ENCODE assay signal across 20 cellular contexts in genomic region chr7:51026341-51026740, GRCh38.
"Had no signal": no experiment of that assay in that cellular context is flagged by ENCODE, and none has a peak within 500 bp of the region (broad histone marks: within the 10 kb centered on the region; RNA-seq: fewer than 3 reads in every experiment).

No MANE protein-coding gene starts in this region.

- H3K27ac Mint-ChIP-seq: memory B cell; naive B cell; nephron progenitor cell; progenitor cell of endocrine pancreas; stimulated activated effector memory CD8-positive, alpha-beta T cell treated with anti-CD3 and anti-CD28 coated beads, Interleukin-12 subunit alpha, Interleukin-12 subunit beta, amount 100 ng/mL, for 72 hours; stimulated activated naive CD8-positive, alpha-beta T cell treated with anti-CD3 and anti-CD28 coated beads, Interleukin-15, Interleukin-2, amounts not matched to agents 100 ng/mL and 50 ng/mL, for 24 hours had no signal

- H3K36me3 ChIP-seq: heart left ventricle, ovary had no signal

- H3K36me3 Mint-ChIP-seq: memory B cell; naive B cell; stimulated activated effector memory CD8-positive, alpha-beta T cell treated with anti-CD3 and anti-CD28 coated beads, Interleukin-12 subunit alpha, Interleukin-12 subunit beta, amount 100 ng/mL, for 72 hours had no signal

- FAIRE-seq: colon, frontal cortex had no signal

- H3K27me3 ChIP-seq: heart left ventricle, ovary, right lobe of liver, tibial artery had no signal

- H3K4me3 ChIP-seq: heart left ventricle, lower lobe of right lung, ovary, right lobe of liver, tibial artery had no signal

- H3K4me1 Mint-ChIP-seq: memory B cell; naive B cell; nephron progenitor cell; stimulated activated effector memory CD8-positive, alpha-beta T cell treated with anti-CD3 and anti-CD28 coated beads, Interleukin-12 subunit alpha, Interleukin-12 subunit beta, amount 100 ng/mL, for 72 hours had no signal

- H3K4me3 Mint-ChIP-seq: memory B cell; nephron progenitor cell; stimulated activated effector memory CD8-positive, alpha-beta T cell treated with anti-CD3 and anti-CD28 coated beads, Interleukin-12 subunit alpha, Interleukin-12 subunit beta, amount 100 ng/mL, for 72 hours; stimulated activated naive CD8-positive, alpha-beta T cell treated with anti-CD3 and anti-CD28 coated beads, Interleukin-15, Interleukin-2, amounts not matched to agents 100 ng/mL and 50 ng/mL, for 24 hours had no signal

- H3K27ac ChIP-seq: heart left ventricle, lower lobe of right lung, ovary, right lobe of liver, tibial artery had no signal

- H3K27me3 Mint-ChIP-seq: memory B cell; naive B cell; progenitor cell of endocrine pancreas; stimulated activated naive CD8-positive, alpha-beta T cell treated with anti-CD3 and anti-CD28 coated beads, Interleukin-15, Interleukin-2, amounts not matched to agents 100 ng/mL and 50 ng/mL, for 24 hours had no signal

- H3K9me3 Mint-ChIP-seq: memory B cell; naive B cell; nephron progenitor cell; stimulated activated effector memory CD8-positive, alpha-beta T cell treated with anti-CD3 and anti-CD28 coated beads, Interleukin-12 subunit alpha, Interleukin-12 subunit beta, amount 100 ng/mL, for 72 hours; stimulated activated naive CD8-positive, alpha-beta T cell treated with anti-CD3 and anti-CD28 coated beads, Interleukin-15, Interleukin-2, amounts not matched to agents 100 ng/mL and 50 ng/mL, for 24 hours had no signal

- H3K4me1 ChIP-seq: lower lobe of right lung, right lobe of liver, tibial artery had no signal

- ATAC-seq: lower lobe of right lung; stimulated activated effector memory CD8-positive, alpha-beta T cell treated with anti-CD3 and anti-CD28 coated beads, Interleukin-12 subunit alpha, Interleukin-12 subunit beta, amount 100 ng/mL, for 72 hours had no signal

- H3K9me3 ChIP-seq: heart left ventricle, lower lobe of right lung, ovary, right lobe of liver, tibial artery had no signal

- DNase-seq: cerebellar nuclear complex; effector CD8-positive, alpha-beta T cell; heart left ventricle; hippocampal formation; kidney glomerular epithelial cell; lower lobe of right lung; midbrain; naive B cell; nephron progenitor cell; ovary; stimulated activated CD4-positive, alpha-beta T cell treated with anti-CD3 and anti-CD28 coated beads, Interleukin-4, amount 100 ng/mL, for 1 hour; stimulated activated CD8-positive, alpha-beta memory T cell treated with anti-CD3 and anti-CD28 coated beads, Interleukin-4, amount 100 ng/mL, for 48 hours; tibial artery had no signal
